In the genomic region with DNA sequence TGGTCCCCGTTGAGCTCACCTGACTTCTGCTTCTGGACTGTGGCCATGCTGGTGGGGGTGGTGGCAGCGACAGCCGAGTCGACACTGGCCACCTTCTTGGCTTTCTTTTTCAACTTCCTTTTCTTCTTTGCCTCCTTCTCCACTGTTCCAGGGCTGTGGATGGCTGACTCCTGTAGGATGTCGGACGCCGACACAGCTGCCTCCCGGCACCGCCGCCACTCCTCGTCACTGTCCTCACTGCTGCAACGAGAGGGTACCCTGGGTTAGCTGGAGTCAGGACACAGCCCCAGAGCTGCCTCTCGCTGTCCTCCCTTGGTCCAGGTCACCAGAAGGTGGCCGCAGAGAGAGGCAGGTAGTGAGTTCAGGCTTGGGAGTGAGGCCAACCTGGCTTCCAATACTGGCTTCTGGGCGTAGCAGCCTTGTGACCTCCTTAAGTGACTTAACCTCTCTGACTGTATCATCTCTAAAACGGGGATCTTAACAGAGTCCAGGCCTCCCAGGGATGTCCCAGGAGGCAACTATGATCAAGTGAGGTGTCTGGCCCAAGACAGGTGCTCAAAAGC, we compare ENCODE assay signal across 24 cellular contexts. TPM values are rescaled to one million over a fixed set of nuclear protein-coding genes. Genes with fewer than 3 reads are reported as not detected.
"Had no signal": no experiment of that assay in that cellular context is flagged by ENCODE, and none has a peak within 500 bp of the region (broad histone marks: within the 10 kb centered on the region; RNA-seq: fewer than 3 reads in every experiment).

No MANE protein-coding gene starts in this region.

- H3K27ac Mint-ChIP-seq: activated CD8-positive, alpha-beta T cell treated with anti-CD3 and anti-CD28 coated beads, Interleukin-2, amount 10 ng/mL, durations not matched to agents 7 days and 5 days; activated naive CD4-positive, alpha-beta T cell treated with anti-CD3 and anti-CD28 coated beads for 36 hours had no signal

- H3K27ac ChIP-seq: adrenal gland, RWPE1, SJCRH30 had no signal

- ATAC-seq: activated CD8-positive, alpha-beta T cell treated with anti-CD3 and anti-CD28 coated beads, Interleukin-2, amount 10 ng/mL, durations not matched to agents 7 days and 5 days; Panc1 had no signal

- H3K4me3 Mint-ChIP-seq: activated CD8-positive, alpha-beta T cell treated with anti-CD3 and anti-CD28 coated beads, Interleukin-2, amount 10 ng/mL, durations not matched to agents 7 days and 5 days; activated naive CD4-positive, alpha-beta T cell treated with anti-CD3 and anti-CD28 coated beads for 36 hours; activated naive CD8-positive, alpha-beta T cell treated with anti-CD3 and anti-CD28 coated beads, Interleukin-2, amount 10 ng/mL, durations not matched to agents 7 days and 5 days; WTC11 had no signal

- H3K27me3 Mint-ChIP-seq: activated naive CD8-positive, alpha-beta T cell treated with anti-CD3 and anti-CD28 coated beads, Interleukin-2, amount 10 ng/mL, durations not matched to agents 7 days and 5 days had no signal

- H3K9me3 Mint-ChIP-seq: activated naive CD4-positive, alpha-beta T cell treated with anti-CD3 and anti-CD28 coated beads for 36 hours; activated naive CD8-positive, alpha-beta T cell treated with anti-CD3 and anti-CD28 coated beads, Interleukin-2, amount 10 ng/mL, durations not matched to agents 7 days and 5 days; WTC11 had no signal

- H3K27me3 ChIP-seq: adrenal gland, SJCRH30 had no signal

- H3K9me3 ChIP-seq: adrenal gland, SJCRH30, SK-N-SH had no signal

- DNase-seq: activated CD4-positive, alpha-beta T cell treated with anti-CD3 and anti-CD28 coated beads for 48 hours; activated CD4-positive, alpha-beta T cell treated with anti-CD3 and anti-CD28 coated beads, Interleukin-2, amount 50 U/mL, for 4 hours; activated CD4-positive, CD25-positive, alpha-beta regulatory T cell treated with anti-CD3 and anti-CD28 coated beads, Interleukin-2, amount 50 U/mL, for 72 hours; activated CD8-positive, alpha-beta memory T cell treated with anti-CD3 and anti-CD28 coated beads, Interleukin-2, amount 50 U/mL, for 48 hours; activated CD8-positive, alpha-beta T cell treated with anti-CD3 and anti-CD28 coated beads, Interleukin-2, amount 10 ng/mL, durations not matched to agents 7 days and 5 days; activated effector memory CD4-positive, alpha-beta T cell treated with Interleukin-2 at 50 U/mL for 16 hours; activated naive CD4-positive, alpha-beta T cell treated with anti-CD3 and anti-CD28 coated beads for 36 hours; activated naive CD8-positive, alpha-beta T cell treated with anti-CD3 and anti-CD28 coated beads, Interleukin-2, amount 10 ng/mL, durations not matched to agents 7 days and 5 days; activated T-cell treated with anti-CD3 and anti-CD28 coated beads, Interleukin-2, amount 50 U/mL, for 1 hour; adrenal gland; Karpas-422; NCI-H1436 treated with DMSO at 0.1 percent for 48 hours; NCI-H187; NCI-H510A treated with DMSO at 0.1 percent for 48 hours; NK-92 treated with Interleukin-12 subunit alpha and Interleukin-12 subunit beta, amount 100 ng/mL, for 24 hours; Right ventricle myocardium superior; SJCRH30; SK-N-SH; T-helper 1 cell; T-helper 9 cell had no signal

- H3K4me3 ChIP-seq: adrenal gland, K562, SJCRH30 had no signal

- H3K4me1 ChIP-seq: adrenal gland, SJCRH30 had no signal

RNA-seq across cellular contexts. Expression of gene HNF1A, which starts 26.0 kb away (rescaled TPM):
- total RNA-seq: activated CD8-positive, alpha-beta T cell treated with anti-CD3 and anti-CD28 coated beads, Interleukin-2, amount 10 ng/mL, durations not matched to agents 7 days and 5 days; activated naive CD4-positive, alpha-beta T cell treated with anti-CD3 and anti-CD28 coated beads for 36 hours; activated naive CD8-positive, alpha-beta T cell treated with anti-CD3 and anti-CD28 coated beads, Interleukin-2, amount 10 ng/mL, durations not matched to agents 7 days and 5 days; K562; Right ventricle myocardium superior; WTC11 had no signal
- polyA plus RNA-seq: K562, SK-N-SH had no signal

RNA-seq across cellular contexts. Expression of gene OASL, which starts 34.7 kb away (rescaled TPM):
- total RNA-seq: SJCRH30 had no signal
- polyA plus RNA-seq: K562 had no signal
